ENCODE assay signal across 8 cellular contexts in the genomic region with DNA sequence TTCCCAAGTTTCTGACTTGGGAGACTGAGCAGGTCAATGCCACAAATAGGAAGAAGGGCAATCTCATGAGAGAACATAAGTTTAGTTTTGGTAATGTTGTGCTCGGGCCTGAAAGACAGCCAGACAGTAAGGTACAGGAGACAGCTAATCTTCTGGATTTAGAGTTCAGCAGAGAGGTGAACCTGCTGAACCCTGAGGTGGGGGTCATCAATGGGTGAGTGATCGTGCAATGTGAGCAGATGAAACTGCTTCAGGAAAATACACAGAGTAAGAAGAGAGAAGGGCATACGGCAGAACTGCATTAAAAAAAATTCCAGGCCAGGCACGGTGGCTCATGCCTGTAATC. TPM values are rescaled to one million over a fixed set of nuclear protein-coding genes. Genes with fewer than 3 reads are reported as not detected.
DNase-seq lines count a peak whose midpoint lies in the region; ATAC-seq and TF ChIP-seq lines count a peak whose summit lies in the region.

No MANE protein-coding gene starts in this region.

- H3K79me2 ChIP-seq in mammary epithelial cell (ENCODE audit: insufficient read depth, low read length), result peaks cover 60% of the 10 kb centered on the region

- H3K4me3 ChIP-seq in mammary epithelial cell (replicated peaks in 1 of 3; ENCODE audit: insufficient read depth in 1 of 3, low read depth in 2 of 3, low read length in 3 of 3) (no peak overlapping the region), prostate gland (no peak overlapping the region)

- H3K4me2 ChIP-seq in mammary epithelial cell (ENCODE audit: insufficient read depth, low read depth, low read length), result no peak overlapping the region

- H3K36me3 ChIP-seq in mammary epithelial cell (ENCODE audit: insufficient read depth, low read length), result peaks cover 4% of the 10 kb centered on the region
- H3K36me3 ChIP-seq in prostate gland, result no peaks in the 10 kb centered on the region

- TF ChIP-seq POLR2A in prostate gland (IDR thresholded peaks at IDR 0.05), result no peak

- no peaks in the 10 kb centered on the region for H3K9me3 ChIP-seq in mammary epithelial cell (replicated peaks; ENCODE audit: insufficient read depth, low read length)
- no peaks in the 10 kb centered on the region for H3K9me3 ChIP-seq in prostate gland

- DNase-seq in mammary epithelial cell (no peak), prostate gland (ENCODE audit: low spot score) (no peak), anterior cingulate cortex (lab: John Stamatoyannopoulos, UW) (no peak), hepatic stellate cell (ENCODE audit: low spot score) (no peak)

- no TSS peak for BruUV-seq in mammary epithelial cell (replicated peaks; lab: Mats Ljungman, UMichigan)

- TF ChIP-seq CTCF in mammary epithelial cell (conservative IDR thresholded peaks at IDR 0.05 in 1 of 2, IDR thresholded peaks at IDR 0.05 in 1 of 2; ENCODE audit: extremely low read depth in 1 of 2, insufficient read depth in 1 of 2, low read depth in 1 of 2, low read length in 2 of 2) (no peak), prostate gland (IDR thresholded peaks at IDR 0.05) (no peak)

- 87% methylated on average over 4 of the region's 4 CpGs for WGBS in mammary epithelial cell (ENCODE audit: low coverage, missing lambda C conversion rate)
- WGBS in prostate gland, result 92% methylated on average over 4 of the region's 4 CpGs

- dilution Hi-C loops in mammary epithelial cell (cut with HindIII; ENCODE audit: low sequenced_read_pairs), result no loop called here

- in situ Hi-C loops in mammary epithelial cell (cut with MboI; ENCODE audit: low sequenced_read_pairs in 2 of 2), result no loop called here

- peak; percentile 33 for ATAC-seq in GM18511 (IDR thresholded peaks at IDR 0.05; ENCODE audit: unreplicated experiment)
- peak; percentile 11 for ATAC-seq in HG03159 (IDR thresholded peaks at IDR 0.05; ENCODE audit: unreplicated experiment)
- ATAC-seq in GM21526 (IDR thresholded peaks at IDR 0.05; ENCODE audit: low FRiP score, unreplicated experiment), result no peak
- ATAC-seq in GM19328 (IDR thresholded peaks at IDR 0.05; ENCODE audit: unreplicated experiment), result no peak

- peak overlapping the region; percentile 51 for H3K9ac ChIP-seq in mammary epithelial cell (ENCODE audit: insufficient read depth, low read length)

- H4K20me1 ChIP-seq in mammary epithelial cell (ENCODE audit: insufficient read depth, low read length), result no peaks in the 10 kb centered on the region

- CTCF ChIA-PET in mammary epithelial cell (lab: Charles Lee; ENCODE audit: low non-redundant PET), result no interaction called here

- H2AFZ ChIP-seq in mammary epithelial cell (ENCODE audit: low read depth, low read length), result no peak overlapping the region

- intact Hi-C loops in mammary epithelial cell (cut with micrococcal nuclease), result no loop called here
- intact Hi-C loops in prostate gland (cut with DNase I), result loop anchor here (5.0 kb wide), 1 partner anchor 34 kb away; a partner anchor contains a TSS

- H3K4me1 ChIP-seq in mammary epithelial cell (ENCODE audit: insufficient read depth, low read length) (peaks cover 22% of the 10 kb centered on the region), prostate gland (replicated peaks) (no peaks in the 10 kb centered on the region)

- peak overlapping the region; percentile 99 for H3K27ac ChIP-seq in mammary epithelial cell (ENCODE audit: insufficient read depth, low read depth, low read length)
- H3K27ac ChIP-seq in prostate gland, result peak overlapping the region; percentile 74 to 75

- no peaks in the 10 kb centered on the region for H3K27me3 ChIP-seq in mammary epithelial cell (ENCODE audit: insufficient read depth, low read length)
- no peaks in the 10 kb centered on the region for H3K27me3 ChIP-seq in prostate gland (replicated peaks; ENCODE audit: insufficient read depth)

RNA-seq across cellular contexts. Expression of a gene that starts 23.3 kb away (rescaled TPM):
- total RNA-seq in mammary epithelial cell (10 to 100 TPM; 21.0 to 32.6 TPM), prostate gland (100 to 1,000 TPM in 1 of 2 donors, 10 to 100 TPM in 1; 32.2 to 121 TPM)
- 17.7 TPM for polyA plus RNA-seq in mammary epithelial cell
- polyA minus RNA-seq in mammary epithelial cell, result 50.3 TPM

RNA-seq across cellular contexts. Expression of a gene that starts 36.2 kb away (rescaled TPM):
- total RNA-seq in mammary epithelial cell (10 to 100 TPM; 49.0 to 59.6 TPM), prostate gland (10 to 100 TPM; 27.7 to 69.5 TPM)
- 21.9 TPM for polyA plus RNA-seq in mammary epithelial cell
- polyA minus RNA-seq in mammary epithelial cell, result 24.3 TPM

Comparison
In these comparisons a context has a peak if more than half of its experiments do, and no peak if none do; other contexts are left out.
1. ATAC-seq: peak in GM18511 (single experiment) and HG03159 (single experiment); none in GM21526 (single experiment) and GM19328 (single experiment).